In genomic region chr16:75789237-75789636, GRCh38 we compare ENCODE assay signal across 8 cellular contexts.
A peak's percentile ranks its signal among the peaks of the same experiment; 100 is the strongest.
DNase-seq lines count a peak whose midpoint lies in the region; ATAC-seq and TF ChIP-seq lines count a peak whose summit lies in the region.

No MANE protein-coding gene starts in this region.

- no peaks in the 10 kb centered on the region for H3K36me3 ChIP-seq in vagina

- no peak for TF ChIP-seq POLR2A in vagina (IDR thresholded peaks at IDR 0.05)

- H3K36me3 Mint-ChIP-seq in brain: no peaks in the 10 kb centered on the region

- H3K27me3 ChIP-seq in vagina: no peaks in the 10 kb centered on the region

- H3K4me1 ChIP-seq in vagina: no peaks in the 10 kb centered on the region

- H3K4me1 Mint-ChIP-seq in brain: peaks cover 11% of the 10 kb centered on the region

- H3K27ac ChIP-seq in vagina: no peak overlapping the region

- TF ChIP-seq CTCF in brain (conservative IDR thresholded peaks at IDR 0.05) (peak; percentile 83 to 88), vagina (IDR thresholded peaks at IDR 0.05) (peak; percentile 59 to 76 (median 76))

- ATAC-seq in GM18873 (IDR thresholded peaks at IDR 0.05; ENCODE audit: low FRiP score, unreplicated experiment) (peak; percentile 61), HG03280 (IDR thresholded peaks at IDR 0.05; ENCODE audit: unreplicated experiment) (peak; percentile 73), left colon (peak; percentile 44), esophagus mucosa (no peak)

- H3K4me3 Mint-ChIP-seq in brain: no peak overlapping the region

- intact Hi-C loops in left colon (cut with DNase I, micrococcal nuclease): loop anchor here in 1 of 2 donors (5.0 kb wide), 1 partner anchor 1383 kb away; no protein-coding TSS in a partner anchor
- intact Hi-C loops in vagina (cut with DNase I): no loop called here

- DNase-seq in Caki2 (ENCODE audit: low read depth) (peak; percentile 27), NCI-H526 (lab: John Stamatoyannopoulos, UW) (peak; percentile 11 to 63), left colon (no peak), vagina (ENCODE audit: extremely low spot score in 2 of 2) (no peak)

- in situ Hi-C loops in Caki2 (cut with HindIII; ENCODE audit: low pct_unique_long_range_greater_than_20kb, low sequenced_read_pairs): no loop called here

- H3K27ac Mint-ChIP-seq in brain: peak overlapping the region in 1 of 5 experiments; percentile 37

- no peaks in the 10 kb centered on the region for H3K9me3 ChIP-seq in vagina

- H3K4me3 ChIP-seq in vagina: no peak overlapping the region

- H3K27me3 Mint-ChIP-seq in brain: peaks cover 7% of the 10 kb centered on the region

- H3K9me3 Mint-ChIP-seq in brain: peaks cover 0 to under 1% (median 0%) of the 10 kb centered on the region in 5 experiments

Comparison
In these comparisons a context has a peak if more than half of its experiments do, and no peak if none do; other contexts are left out.
1. DNase-seq: peak in Caki2 (single experiment) and NCI-H526 (2 of 2); none in left colon (0 of 2) and vagina (0 of 2).